8 cellular contexts compared by ENCODE assay signal in the genomic region with DNA sequence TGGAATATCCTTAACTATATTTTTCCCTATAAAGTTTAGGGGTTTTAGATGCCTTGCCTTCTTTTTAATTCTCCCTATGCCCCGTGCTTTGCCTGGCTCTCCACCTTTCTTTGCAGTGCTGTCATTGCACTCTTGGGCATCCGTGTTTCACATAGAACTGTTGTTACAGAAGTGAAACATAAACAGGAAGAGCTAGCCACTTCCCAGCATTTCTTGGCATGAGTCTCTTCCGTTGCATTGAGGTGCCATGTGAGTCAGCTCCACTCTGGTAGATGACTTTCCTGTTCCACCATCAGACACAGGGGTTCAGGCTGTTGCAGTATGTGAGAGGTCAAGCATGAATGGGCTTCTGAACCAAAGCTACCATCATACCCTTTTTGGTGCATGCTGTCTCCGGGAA.
DNase-seq lines count a peak whose midpoint lies in the region; ATAC-seq and TF ChIP-seq lines count a peak whose summit lies in the region.

No MANE protein-coding gene starts in this region.

- H3K4me3 Mint-ChIP-seq in activated CD8-positive, alpha-beta memory T cell treated with anti-CD3 and anti-CD28 coated beads, Interleukin-2, amount 10 ng/mL, durations not matched to agents 7 days and 5 days, result peak overlapping the region; percentile 59

- ATAC-seq in activated CD8-positive, alpha-beta memory T cell treated with anti-CD3 and anti-CD28 coated beads, Interleukin-2, amount 10 ng/mL, durations not matched to agents 7 days and 5 days, result peak; percentile 90
- peak; percentile 84 to 95 for ATAC-seq in activated naive CD4-positive, alpha-beta T cell treated with anti-CD3 and anti-CD28 coated beads, Interleukin-2, amount 50 U/mL, for 72 hours
- ATAC-seq in HG02885 (IDR thresholded peaks at IDR 0.05; ENCODE audit: poor library complexity, unreplicated experiment) (no peak), HG03280 (IDR thresholded peaks at IDR 0.05; ENCODE audit: unreplicated experiment) (no peak)

- no peaks in the 10 kb centered on the region for H3K27me3 ChIP-seq in tibial artery

- H3K27ac ChIP-seq in tibial artery, result peak overlapping the region; percentile 21 to 47

- H3K27me3 Mint-ChIP-seq in activated CD8-positive, alpha-beta memory T cell treated with anti-CD3 and anti-CD28 coated beads, Interleukin-2, amount 10 ng/mL, durations not matched to agents 7 days and 5 days, result no peaks in the 10 kb centered on the region

- peak; percentile 15 to 27 for TF ChIP-seq CTCF in tibial artery (IDR thresholded peaks at IDR 0.05)

- H3K27ac Mint-ChIP-seq in activated CD8-positive, alpha-beta memory T cell treated with anti-CD3 and anti-CD28 coated beads, Interleukin-2, amount 10 ng/mL, durations not matched to agents 7 days and 5 days, result peak overlapping the region; percentile 65
- H3K27ac Mint-ChIP-seq in activated naive CD4-positive, alpha-beta T cell treated with anti-CD3 and anti-CD28 coated beads, Interleukin-2, amount 50 U/mL, for 72 hours, result peak overlapping the region in 1 of 2 donors; percentile 37

- peak; percentile 75 for DNase-seq in activated CD8-positive, alpha-beta memory T cell treated with anti-CD3 and anti-CD28 coated beads, Interleukin-2, amount 10 ng/mL, durations not matched to agents 7 days and 5 days
- no peak for DNase-seq in activated CD8-positive, alpha-beta memory T cell treated with anti-CD3 and anti-CD28 coated beads, Interleukin-2, amount 50 U/mL, for 48 hours
- DNase-seq in M059J (ENCODE audit: low read depth) (peak; percentile 97), hepatic stellate cell (ENCODE audit: low spot score) (peak; percentile 57), tibial artery (peak; percentile 63 to 71)
- peak in 1 of 2 donors; percentile 22 for DNase-seq in activated naive CD4-positive, alpha-beta T cell treated with anti-CD3 and anti-CD28 coated beads, Interleukin-2, amount 50 U/mL, for 72 hours (ENCODE audit: low spot score in 2 of 2)

- intact Hi-C loops in tibial artery (cut with DNase I; ENCODE audit: low total_unique reads), result no loop called here

- CTCF ChIA-PET in activated CD8-positive, alpha-beta memory T cell treated with anti-CD3 and anti-CD28 coated beads, Interleukin-2, amount 10 ng/mL, durations not matched to agents 7 days and 5 days (lab: Charles Lee), result interaction anchor here (1.1 to 1.9 kb wide), 3 partner anchors 12 to 67 kb away, joined by 4 to 11 read pairs (median 6); no protein-coding TSS in a partner anchor

- H3K4me1 ChIP-seq in tibial artery, result peaks cover 0 to 17% (median 12%) of the 10 kb centered on the region in 4 donors

- H3K4me1 Mint-ChIP-seq in activated CD8-positive, alpha-beta memory T cell treated with anti-CD3 and anti-CD28 coated beads, Interleukin-2, amount 10 ng/mL, durations not matched to agents 7 days and 5 days, result peaks cover 30% of the 10 kb centered on the region

- no peaks in the 10 kb centered on the region for H3K36me3 ChIP-seq in tibial artery

- H3K4me3 ChIP-seq in tibial artery, result no peak overlapping the region

- peaks cover 1% of the 10 kb centered on the region for H3K36me3 Mint-ChIP-seq in activated CD8-positive, alpha-beta memory T cell treated with anti-CD3 and anti-CD28 coated beads, Interleukin-2, amount 10 ng/mL, durations not matched to agents 7 days and 5 days
- no peaks in the 10 kb centered on the region for H3K36me3 Mint-ChIP-seq in activated naive CD4-positive, alpha-beta T cell treated with anti-CD3 and anti-CD28 coated beads, Interleukin-2, amount 50 U/mL, for 72 hours

- no peaks in the 10 kb centered on the region for H3K9me3 Mint-ChIP-seq in activated CD8-positive, alpha-beta memory T cell treated with anti-CD3 and anti-CD28 coated beads, Interleukin-2, amount 10 ng/mL, durations not matched to agents 7 days and 5 days (ENCODE audit: low read depth)
- H3K9me3 Mint-ChIP-seq in activated naive CD4-positive, alpha-beta T cell treated with anti-CD3 and anti-CD28 coated beads, Interleukin-2, amount 50 U/mL, for 72 hours, result no peaks in the 10 kb centered on the region

- no peaks in the 10 kb centered on the region for H3K9me3 ChIP-seq in tibial artery

Comparison
In these comparisons a context has a peak if more than half of its experiments do, and no peak if none do; other contexts are left out.
1. ATAC-seq: peak in activated CD8-positive, alpha-beta memory T cell treated with anti-CD3 and anti-CD28 coated beads, Interleukin-2, amount 10 ng/mL, durations not matched to agents 7 days and 5 days (single experiment) and activated naive CD4-positive, alpha-beta T cell treated with anti-CD3 and anti-CD28 coated beads, Interleukin-2, amount 50 U/mL, for 72 hours (2 of 2); none in HG02885 (single experiment) and HG03280 (single experiment).